29 cellular contexts compared by ENCODE assay signal in genomic region chr22:21918466-21919185, GRCh38.
"Had no signal": no experiment of that assay in that cellular context is flagged by ENCODE, and none has a peak within 500 bp of the region (broad histone marks: within the 10 kb centered on the region; RNA-seq: fewer than 3 reads in every experiment).

No MANE protein-coding gene starts in this region.

- ATAC-seq: activated CD8-positive, alpha-beta T cell treated with anti-CD3 and anti-CD28 coated beads for 36 hours; activated T-cell treated with anti-CD3 and anti-CD28 coated beads, Interleukin-2, amount 50 U/mL, for 72 hours; activated T-helper 17 cell treated with anti-CD3 and anti-CD28 coated beads, Interleukin-2, amount 50 U/mL, for 72 hours; PC-3; Right ventricle myocardium inferior had no signal

- H3K27me3 Mint-ChIP-seq: activated CD4-positive, alpha-beta T cell treated with anti-CD3 and anti-CD28 coated beads, Interleukin-2, amount 10 ng/mL, durations not matched to agents 24 days and 14 days; activated CD8-positive, alpha-beta T cell treated with anti-CD3 and anti-CD28 coated beads for 36 hours; activated naive CD8-positive, alpha-beta T cell treated with anti-CD3 and anti-CD28 coated beads for 36 hours; activated T-helper 17 cell treated with anti-CD3 and anti-CD28 coated beads, Interleukin-2, amount 50 U/mL, for 72 hours had no signal

- H3K27ac ChIP-seq: brain microvascular endothelial cell, Peyer's patch had no signal

- H3K27ac Mint-ChIP-seq: activated CD4-positive, alpha-beta T cell treated with anti-CD3 and anti-CD28 coated beads, Interleukin-2, amount 10 ng/mL, durations not matched to agents 24 days and 14 days; activated CD8-positive, alpha-beta T cell treated with anti-CD3 and anti-CD28 coated beads for 36 hours; activated naive CD8-positive, alpha-beta T cell treated with anti-CD3 and anti-CD28 coated beads for 36 hours; activated T-cell treated with anti-CD3 and anti-CD28 coated beads, Interleukin-2, amount 50 U/mL, for 72 hours; activated T-helper 17 cell treated with anti-CD3 and anti-CD28 coated beads, Interleukin-2, amount 50 U/mL, for 72 hours had no signal

- H3K36me3 ChIP-seq: brain microvascular endothelial cell had no signal

- DNase-seq: activated CD4-positive, alpha-beta T cell treated with anti-CD3 and anti-CD28 coated beads, Interleukin-2, amount 10 ng/mL, durations not matched to agents 24 days and 14 days; activated CD4-positive, alpha-beta T cell treated with anti-CD3 and anti-CD28 coated beads, Interleukin-2, amount 50 U/mL, for 4 hours; activated CD8-positive, alpha-beta T cell treated with anti-CD3 and anti-CD28 coated beads for 36 hours; activated effector memory CD4-positive, alpha-beta T cell treated with anti-CD3 and anti-CD28 coated beads, Interleukin-2, amount 50 U/mL, for 16 hours; activated naive CD4-positive, alpha-beta T cell; activated naive CD4-positive, alpha-beta T cell treated with anti-CD3 and anti-CD28 coated beads, Interleukin-2, amount 50 U/mL, for 16 hours; activated naive CD8-positive, alpha-beta T cell treated with anti-CD3 and anti-CD28 coated beads for 36 hours; activated T-cell treated with anti-CD3 and anti-CD28 coated beads, Interleukin-2, amount 50 U/mL, for 1 hour; activated T-cell treated with anti-CD3 and anti-CD28 coated beads, Interleukin-2, amount 50 U/mL, for 72 hours; amniotic stem cell; aorta; brain microvascular endothelial cell; central memory CD4-positive, alpha-beta T cell; Karpas-422; NCI-H1048; NCI-H1105 treated with DMSO at 0.1 percent for 48 hours; NCI-H1436 treated with DMSO at 0.1 percent for 48 hours; NCI-H1694 treated with DMSO at 0.1 percent for 48 hours; NCI-H2029; NCI-H345; NCI-H524 treated with DMSO at 0.1 percent for 48 hours; NK-92 treated with Interleukin-12 subunit alpha and Interleukin-12 subunit beta, amount 100 ng/mL, for 24 hours; PC-3; Peyer's patch; RPMI8226; SIG-M5 had no signal

- H3K36me3 Mint-ChIP-seq: activated naive CD8-positive, alpha-beta T cell treated with anti-CD3 and anti-CD28 coated beads for 36 hours had no signal

- H3K27me3 ChIP-seq: brain microvascular endothelial cell, Peyer's patch had no signal

- FAIRE-seq: TTC549 had no signal

- H3K4me1 Mint-ChIP-seq: activated CD4-positive, alpha-beta T cell treated with anti-CD3 and anti-CD28 coated beads, Interleukin-2, amount 10 ng/mL, durations not matched to agents 24 days and 14 days; activated naive CD8-positive, alpha-beta T cell treated with anti-CD3 and anti-CD28 coated beads for 36 hours; activated T-helper 17 cell treated with anti-CD3 and anti-CD28 coated beads, Interleukin-2, amount 50 U/mL, for 72 hours had no signal

- H3K9me3 ChIP-seq: Peyer's patch had no signal

- H3K4me3 ChIP-seq: Peyer's patch had no signal

- H3K4me3 Mint-ChIP-seq: activated CD4-positive, alpha-beta T cell treated with anti-CD3 and anti-CD28 coated beads, Interleukin-2, amount 10 ng/mL, durations not matched to agents 24 days and 14 days; activated CD8-positive, alpha-beta T cell treated with anti-CD3 and anti-CD28 coated beads for 36 hours; activated naive CD8-positive, alpha-beta T cell treated with anti-CD3 and anti-CD28 coated beads for 36 hours; activated T-cell treated with anti-CD3 and anti-CD28 coated beads, Interleukin-2, amount 50 U/mL, for 72 hours; activated T-helper 17 cell treated with anti-CD3 and anti-CD28 coated beads, Interleukin-2, amount 50 U/mL, for 72 hours had no signal

- H3K9me3 Mint-ChIP-seq: activated CD4-positive, alpha-beta T cell treated with anti-CD3 and anti-CD28 coated beads, Interleukin-2, amount 10 ng/mL, durations not matched to agents 24 days and 14 days; activated CD8-positive, alpha-beta T cell treated with anti-CD3 and anti-CD28 coated beads for 36 hours; activated naive CD8-positive, alpha-beta T cell treated with anti-CD3 and anti-CD28 coated beads for 36 hours; activated T-cell treated with anti-CD3 and anti-CD28 coated beads, Interleukin-2, amount 50 U/mL, for 72 hours; activated T-helper 17 cell treated with anti-CD3 and anti-CD28 coated beads, Interleukin-2, amount 50 U/mL, for 72 hours had no signal
